8 cellular contexts compared by ENCODE assay signal in genomic region chr4:26822546-26822945, GRCh38. TPM values are rescaled to one million over a fixed set of nuclear protein-coding genes. Genes with fewer than 3 reads are reported as not detected.
DNase-seq lines count a peak whose midpoint lies in the region; ATAC-seq and TF ChIP-seq lines count a peak whose summit lies in the region.

No MANE protein-coding gene starts in this region.

- TF ChIP-seq POLR2A in GM18505 (IDR thresholded peaks at IDR 0.05; ENCODE audit: borderline replicate concordance, extremely low read depth, insufficient read depth, insufficient read length): no peak

- no peaks in the 10 kb centered on the region for H3K27me3 ChIP-seq in liver (ENCODE audit: control insufficient read depth in 4 of 4, insufficient read depth in 4 of 4, low read length in 3 of 4)

- no peak overlapping the region for H3K4me3 ChIP-seq in liver (ENCODE audit: low read depth in 1 of 3, low read length in 3 of 3)

- TF ChIP-seq CTCF in liver (IDR thresholded peaks at IDR 0.05; ENCODE audit: low read depth, low read length, missing input control): no peak

- H3K27ac ChIP-seq in liver (ENCODE audit: low read depth in 1 of 2, low read length in 2 of 2): peak overlapping the region; percentile 33 to 65

- DNase-seq in NCI-H187 treated with DMSO at 0.1 percent for 48 hours (lab: John Stamatoyannopoulos, UW) (no peak), Ammon's horn (ENCODE audit: low spot score) (no peak), AG08396 (ENCODE audit: low spot score) (no peak), NCI-H2029 treated with DMSO at 0.1 percent for 48 hours (lab: John Stamatoyannopoulos, UW) (no peak)

- no peaks in the 10 kb centered on the region for H3K9me3 ChIP-seq in liver (ENCODE audit: control insufficient read depth in 4 of 4, low read length in 3 of 4)

- ATAC-seq in GM18505 (IDR thresholded peaks at IDR 0.05; ENCODE audit: unreplicated experiment) (peak; percentile 46), GM21576 (IDR thresholded peaks at IDR 0.05; ENCODE audit: unreplicated experiment) (peak; percentile 54), HG03575 (IDR thresholded peaks at IDR 0.05; ENCODE audit: extremely low read depth, insufficient number of reproducible peaks, low FRiP score, unreplicated experiment) (peak; percentile 38)

- no peak overlapping the region for H3K9ac ChIP-seq in liver (ENCODE audit: low read depth in 1 of 2, low read length in 2 of 2)

- peaks cover 4 to 25% (median 21%) of the 10 kb centered on the region in 4 donors for H3K4me1 ChIP-seq in liver (ENCODE audit: control insufficient read depth in 4 of 4, insufficient read depth in 4 of 4, low read length in 3 of 4)

- no peak for TF ChIP-seq RAD21 in liver (IDR thresholded peaks at IDR 0.05)

- H3K36me3 ChIP-seq in liver (ENCODE audit: control insufficient read depth in 4 of 4, insufficient read depth in 3 of 4, low read depth in 1 of 4, low read length in 3 of 4): no peaks in the 10 kb centered on the region

- 40% methylated on average over 6 of the region's 6 CpGs for WGBS in liver

TF ChIP-seq in liver, 16 proteins besides CTCF, POLR2A, EP300 and RAD21:
- TF ChIP-seq YY1 (IDR thresholded peaks at IDR 0.05) (no peak), EGR1 (IDR thresholded peaks at IDR 0.05; ENCODE audit: low read depth in 2 of 2) (no peak)

RNA-seq across cellular contexts. Expression of gene STIM2, which starts 38.1 kb away (rescaled TPM):
- total RNA-seq in liver: 10 to 100 TPM in 1 of 2 donors, 1 to 10 TPM in 1; 5.4 to 11.1 TPM
- polyA plus RNA-seq in liver: 1 to 10 TPM; 6.6 to 7.2 TPM
